20 cellular contexts compared by ENCODE assay signal in genomic region chr12:52066346-52067080, GRCh38. TPM values are rescaled to one million over a fixed set of nuclear protein-coding genes. Genes with fewer than 3 reads are reported as not detected.
DNase-seq lines count a peak whose midpoint lies in the region; ATAC-seq and TF ChIP-seq lines count a peak whose summit lies in the region.
"Had no signal": no experiment of that assay in that cellular context is flagged by ENCODE, and none has a peak within 500 bp of the region (broad histone marks: within the 10 kb centered on the region; RNA-seq: fewer than 3 reads in every experiment).

No MANE protein-coding gene starts in this region.

- H3K27ac ChIP-seq in GM23248 (0 out of 2 replicates have a peak overlapping the region, but pooled peaks have one; percentile 21), neural progenitor cell (no peak overlapping the region), testis (no peak overlapping the region)
- H3K27ac ChIP-seq: right atrium auricular region, thyroid gland had no signal

- H3K4me3 ChIP-seq in GM23248 (no peak overlapping the region), neural progenitor cell (no peak overlapping the region), testis (no peak overlapping the region)
- H3K4me3 ChIP-seq: right atrium auricular region, thyroid gland had no signal

- no peak overlapping the region for H2AFZ ChIP-seq in GM23248
- no peak overlapping the region for H2AFZ ChIP-seq in neural progenitor cell (replicated peaks)

- TF ChIP-seq CTCF in neural progenitor cell (IDR thresholded peaks at IDR 0.05): no peak
- TF ChIP-seq CTCF in testis (IDR thresholded peaks at IDR 0.05): no peak

- peaks cover 33% of the 10 kb centered on the region for H3K4me1 Mint-ChIP-seq in activated T-cell treated with anti-CD3 and anti-CD28 coated beads, Interleukin-2, amount 50 U/mL, for 72 hours (ENCODE audit: low read depth)
- H3K4me1 Mint-ChIP-seq in neural progenitor cell: peaks cover 27% of the 10 kb centered on the region

- H3K4me2 ChIP-seq in GM23248 (ENCODE audit: unreplicated experiment) (no peak overlapping the region), neural progenitor cell (no peak overlapping the region)

- H4K20me1 ChIP-seq in GM23248 (ENCODE audit: insufficient read depth) (no peaks in the 10 kb centered on the region), neural progenitor cell (ENCODE audit: low read depth) (peaks cover 14% of the 10 kb centered on the region)

- no peaks in the 10 kb centered on the region for H3K9me2 ChIP-seq in GM23248 (ENCODE audit: insufficient read depth)

- no peak overlapping the region for H3K27ac Mint-ChIP-seq in activated T-cell treated with anti-CD3 and anti-CD28 coated beads, Interleukin-2, amount 50 U/mL, for 72 hours
- no peak overlapping the region for H3K27ac Mint-ChIP-seq in neural progenitor cell

- H3K4me1 ChIP-seq in GM23248 (ENCODE audit: insufficient read depth): peaks cover 20% of the 10 kb centered on the region
- peaks cover 15% of the 10 kb centered on the region for H3K4me1 ChIP-seq in neural progenitor cell
- H3K4me1 ChIP-seq in testis: peaks cover 45% of the 10 kb centered on the region

- TF ChIP-seq POLR2A in testis (IDR thresholded peaks at IDR 0.05): no peak

- H3K9me3 ChIP-seq in GM23248 (ENCODE audit: low read depth): no peaks in the 10 kb centered on the region
- no peaks in the 10 kb centered on the region for H3K9me3 ChIP-seq in neural progenitor cell (ENCODE audit: low read depth)
- H3K9me3 ChIP-seq in testis: no peaks in the 10 kb centered on the region
- H3K9me3 ChIP-seq: right atrium auricular region, thyroid gland had no signal

- H3K4me3 Mint-ChIP-seq in activated T-cell treated with anti-CD3 and anti-CD28 coated beads, Interleukin-2, amount 50 U/mL, for 72 hours: peak overlapping the region in 1 of 2 donors; percentile 43
- peak overlapping the region; percentile 14 for H3K4me3 Mint-ChIP-seq in neural progenitor cell
- H3K4me3 Mint-ChIP-seq: immature natural killer cell had no signal

- H3K9me3 Mint-ChIP-seq in activated T-cell treated with anti-CD3 and anti-CD28 coated beads, Interleukin-2, amount 50 U/mL, for 72 hours: no peaks in the 10 kb centered on the region
- no peaks in the 10 kb centered on the region for H3K9me3 Mint-ChIP-seq in neural progenitor cell
- H3K9me3 Mint-ChIP-seq: immature natural killer cell had no signal

- H3K27me3 ChIP-seq in GM23248 (replicated peaks; ENCODE audit: insufficient read depth) (no peaks in the 10 kb centered on the region), neural progenitor cell (peaks cover 18% of the 10 kb centered on the region), testis (no peaks in the 10 kb centered on the region)
- H3K27me3 ChIP-seq: right atrium auricular region, thyroid gland had no signal

- peaks cover 0 to 3% of the 10 kb centered on the region in 2 donors for H3K36me3 Mint-ChIP-seq in activated T-cell treated with anti-CD3 and anti-CD28 coated beads, Interleukin-2, amount 50 U/mL, for 72 hours (ENCODE audit: insufficient read depth in 2 of 2)
- H3K36me3 Mint-ChIP-seq in neural progenitor cell: no peaks in the 10 kb centered on the region
- H3K36me3 Mint-ChIP-seq: immature natural killer cell had no signal

- 65 to 66% methylated on average over 8 of the region's 8 CpGs for WGBS in GM23248 (ENCODE audit: low coverage in 1 of 2, low lambda C conversion rate in 2 of 2, missing lambda C conversion rate in 2 of 2), 2 experiments
- WGBS in testis, 2 donors: 72 to 79% methylated on average over 8 of the region's 8 CpGs

- H3F3A ChIP-seq in GM23248 (ENCODE audit: insufficient read depth): no peaks in the 10 kb centered on the region
- peaks cover 5% of the 10 kb centered on the region for H3F3A ChIP-seq in neural progenitor cell (ENCODE audit: low read depth)

- H3K36me3 ChIP-seq in GM23248 (ENCODE audit: low read depth) (no peaks in the 10 kb centered on the region), neural progenitor cell (no peaks in the 10 kb centered on the region), testis (ENCODE audit: low read depth, missing control alignments) (no peaks in the 10 kb centered on the region)
- H3K36me3 ChIP-seq: right atrium auricular region, thyroid gland had no signal

- in situ Hi-C loops in GM23248 (cut with MboI): no loop called here

- H3K27me3 Mint-ChIP-seq in activated T-cell treated with anti-CD3 and anti-CD28 coated beads, Interleukin-2, amount 50 U/mL, for 72 hours (ENCODE audit: low read depth): no peaks in the 10 kb centered on the region
- H3K27me3 Mint-ChIP-seq in neural progenitor cell (ENCODE audit: insufficient read depth, low read depth): peaks cover 9% of the 10 kb centered on the region

- peaks cover 19% of the 10 kb centered on the region for H3K79me2 ChIP-seq in GM23248 (ENCODE audit: insufficient read depth)
- H3K79me2 ChIP-seq in neural progenitor cell (ENCODE audit: low read depth): peaks cover 17% of the 10 kb centered on the region

- H3K9ac ChIP-seq in GM23248: no peak overlapping the region
- no peak overlapping the region for H3K9ac ChIP-seq in neural progenitor cell

- DNase-seq in activated T-cell treated with anti-CD3 and anti-CD28 coated beads, Interleukin-2, amount 50 U/mL, for 72 hours: peak in 1 of 2 donors; percentile 32
- DNase-seq in activated T-cell treated with anti-CD3 and anti-CD28 coated beads, Interleukin-2, amount 50 U/mL, for 1 hour: no peak
- DNase-seq in GM23248 (peak; percentile 63), SHP77 treated with DMSO at 0.1 percent for 48 hours (lab: John Stamatoyannopoulos, UW) (peak; percentile 11), neural progenitor cell (ENCODE audit: low spot score) (no peak), HuH-7 (ENCODE audit: low spot score) (no peak), testis (no peak), DMS79 (lab: John Stamatoyannopoulos, UW) (no peak)
- DNase-seq: activated CD4-positive, CD25-positive, alpha-beta regulatory T cell treated with anti-CD3 and anti-CD28 coated beads, Interleukin-2, amount 50 U/mL, for 72 hours; Calu3; effector memory CD4-positive, alpha-beta T cell; head of caudate nucleus; immature natural killer cell; Kasumi-1; NCI-H1417 treated with DMSO at 0.1 percent for 48 hours; NCI-H748 treated with DMSO at 0.1 percent for 48 hours; occipital lobe; thyroid gland had no signal

- intact Hi-C loops in testis (cut with DNase I; ENCODE audit: low total_unique reads): no loop called here

- ATAC-seq in activated T-cell treated with anti-CD3 and anti-CD28 coated beads, Interleukin-2, amount 50 U/mL, for 72 hours (replicated peaks in 1 of 2): peak; percentile 10 to 41
- ATAC-seq: Panc1 had no signal

RNA-seq across cellular contexts. Expression of gene ATG101, which starts 3.3 kb away (rescaled TPM):
- total RNA-seq in activated T-cell treated with anti-CD3 and anti-CD28 coated beads, Interleukin-2, amount 50 U/mL, for 72 hours: 10 to 100 TPM; 52.6 to 53.4 TPM
- total RNA-seq in GM23248 (2014; rRNA removed; shearing (Covaris generic)): 113 and 139 TPM in 2 replicates
- polyA plus RNA-seq in GM23248 (2016; fragmentation: Nextera tagmentation; extraction: Ambion mirVana): 77.3 and 77.9 TPM in 2 replicates
- 19.8 and 33.7 TPM in 2 replicates for total RNA-seq in neural progenitor cell (ENCODE audit: low replicate concordance)
- 10 to 100 TPM; 52.6 to 64.5 TPM for total RNA-seq in testis
- polyA plus RNA-seq in testis (ENCODE audit: insufficient read depth, low read depth, low replicate concordance): 64.5 TPM

RNA-seq across cellular contexts. Expression of gene SMIM41, which starts 13.0 kb away (rescaled TPM):
- total RNA-seq in activated T-cell treated with anti-CD3 and anti-CD28 coated beads, Interleukin-2, amount 50 U/mL, for 72 hours: not detected
- total RNA-seq in GM23248 (2014; rRNA removed; shearing (Covaris generic)): not detected in 2 replicates
- not detected in 2 replicates for polyA plus RNA-seq in GM23248 (2016; fragmentation: Nextera tagmentation; extraction: Ambion mirVana)
- total RNA-seq in neural progenitor cell (ENCODE audit: low replicate concordance): not detected in 2 replicates
- 10 to 100 TPM; 15.6 to 21.7 TPM for total RNA-seq in testis
- 2.6 TPM for polyA plus RNA-seq in testis (ENCODE audit: insufficient read depth, low read depth, low replicate concordance)
- total RNA-seq: Calu3, occipital lobe had no signal
- polyA plus RNA-seq: immature natural killer cell had no signal

RNA-seq across cellular contexts. Expression of gene NR4A1, which starts 15.3 kb away (rescaled TPM):
- total RNA-seq in activated T-cell treated with anti-CD3 and anti-CD28 coated beads, Interleukin-2, amount 50 U/mL, for 72 hours: 100 to 1,000 TPM; 113 to 136 TPM
- total RNA-seq in GM23248 (2014; rRNA removed; shearing (Covaris generic)): 12.5 and 13.1 TPM in 2 replicates
- polyA plus RNA-seq in GM23248 (2016; fragmentation: Nextera tagmentation; extraction: Ambion mirVana) (10.2 and 11.1 TPM in 2 replicates), testis (ENCODE audit: insufficient read depth, low read depth, low replicate concordance) (41.5 TPM)
- total RNA-seq in neural progenitor cell (ENCODE audit: low replicate concordance) (8.2 and 13.0 TPM in 2 replicates), testis (10 to 100 TPM; 55.1 to 88.5 TPM)

RNA-seq across cellular contexts. Expression of gene TAMALIN, which starts 59.8 kb away (rescaled TPM):
- 10 to 100 TPM; 10.0 to 11.1 TPM for total RNA-seq in activated T-cell treated with anti-CD3 and anti-CD28 coated beads, Interleukin-2, amount 50 U/mL, for 72 hours
- total RNA-seq in GM23248 (2014; rRNA removed; shearing (Covaris generic)): 2.2 and 5.9 TPM in 2 replicates
- polyA plus RNA-seq in GM23248 (2016; fragmentation: Nextera tagmentation; extraction: Ambion mirVana): not detected in 2 replicates
- total RNA-seq in neural progenitor cell (ENCODE audit: low replicate concordance): 1.1 and 7.4 TPM in 2 replicates
- 10 to 100 TPM in 1 of 2 donors, 1 to 10 TPM in 1; 8.9 to 10.4 TPM for total RNA-seq in testis
- polyA plus RNA-seq in testis (ENCODE audit: insufficient read depth, low read depth, low replicate concordance): 7.7 TPM
- total RNA-seq: Calu3 had no signal

Comparison
In these comparisons a context has a peak if more than half of its experiments do, and no peak if none do; other contexts are left out.
1. DNase-seq: peak in GM23248 (single experiment) and SHP77 treated with DMSO at 0.1 percent for 48 hours (single experiment); none in activated T-cell treated with anti-CD3 and anti-CD28 coated beads, Interleukin-2, amount 50 U/mL, for 1 hour (single experiment), neural progenitor cell (single experiment), HuH-7 (single experiment), testis (single experiment) and DMS79 (single experiment).
2. RNA of gene SMIM41, which starts 13.0 kb away (total RNA-seq): 15.6 to 21.7 TPM in testis; not detected in activated T-cell treated with anti-CD3 and anti-CD28 coated beads, Interleukin-2, amount 50 U/mL, for 72 hours, not detected in GM23248 and not detected in neural progenitor cell; every median in the first group is over 10 times any median in the second.